2 cellular contexts compared by ENCODE assay signal in the genomic region with DNA sequence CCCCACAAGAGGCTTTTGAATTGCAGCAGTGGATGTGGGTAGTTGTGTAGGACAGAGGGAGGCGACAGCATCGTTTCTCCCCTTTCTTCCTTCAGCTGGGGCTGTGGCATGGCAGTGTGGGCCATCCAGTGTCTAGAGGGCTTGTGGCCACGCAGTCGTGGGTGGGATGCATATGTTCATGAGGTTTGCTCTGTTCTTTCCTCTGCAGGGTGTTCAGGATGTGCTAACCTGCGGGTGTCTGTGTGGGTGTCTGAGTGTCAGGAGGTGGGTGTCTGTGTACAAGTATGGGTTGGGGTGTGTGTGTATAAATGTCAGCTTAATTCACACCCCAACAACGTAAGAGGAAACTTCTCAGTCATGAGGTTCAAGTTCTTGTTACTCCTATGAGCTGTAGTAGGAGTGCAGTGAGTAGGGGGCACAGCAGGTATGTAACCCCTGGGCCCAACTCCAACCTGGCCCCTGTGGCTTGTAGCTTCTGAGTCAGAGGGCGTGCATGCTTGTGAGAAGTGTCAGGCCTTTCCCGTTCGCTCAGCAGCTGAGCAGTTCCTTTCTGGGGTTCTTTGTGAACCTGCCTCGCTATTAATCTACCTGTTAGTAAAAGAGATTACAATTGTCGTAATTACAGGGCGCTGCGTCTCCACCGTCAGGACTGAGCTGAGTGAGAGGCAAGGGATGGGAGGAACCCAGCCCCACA.
TF ChIP-seq lines count a peak whose summit lies in the region.

No MANE protein-coding gene starts in this region.

TF ChIP-seq in HEK293, 187 proteins besides CTCF, POLR2A, EP300 and RAD21:
- TF ChIP-seq ZNF707 (tag by site-specific recombination; IDR thresholded peaks at IDR 0.05) (peak; percentile 67; the same call in 1 of the 2 replicates), IKZF3 (tag by site-specific recombination; IDR thresholded peaks at IDR 0.05) (no peak), SP7 (tag by site-specific recombination; IDR thresholded peaks at IDR 0.05) (peak; percentile 92), ZFHX2 (tag by site-specific recombination; conservative IDR thresholded peaks at IDR 0.05) (peak; percentile 100), ZIC2 (tag by site-specific recombination; IDR thresholded peaks at IDR 0.05) (peak; percentile 83), EGR2 (tag by site-specific recombination; IDR thresholded peaks at IDR 0.05; ENCODE audit: low read depth) (peak; percentile 99)
- TF ChIP-seq, protein P1, sequence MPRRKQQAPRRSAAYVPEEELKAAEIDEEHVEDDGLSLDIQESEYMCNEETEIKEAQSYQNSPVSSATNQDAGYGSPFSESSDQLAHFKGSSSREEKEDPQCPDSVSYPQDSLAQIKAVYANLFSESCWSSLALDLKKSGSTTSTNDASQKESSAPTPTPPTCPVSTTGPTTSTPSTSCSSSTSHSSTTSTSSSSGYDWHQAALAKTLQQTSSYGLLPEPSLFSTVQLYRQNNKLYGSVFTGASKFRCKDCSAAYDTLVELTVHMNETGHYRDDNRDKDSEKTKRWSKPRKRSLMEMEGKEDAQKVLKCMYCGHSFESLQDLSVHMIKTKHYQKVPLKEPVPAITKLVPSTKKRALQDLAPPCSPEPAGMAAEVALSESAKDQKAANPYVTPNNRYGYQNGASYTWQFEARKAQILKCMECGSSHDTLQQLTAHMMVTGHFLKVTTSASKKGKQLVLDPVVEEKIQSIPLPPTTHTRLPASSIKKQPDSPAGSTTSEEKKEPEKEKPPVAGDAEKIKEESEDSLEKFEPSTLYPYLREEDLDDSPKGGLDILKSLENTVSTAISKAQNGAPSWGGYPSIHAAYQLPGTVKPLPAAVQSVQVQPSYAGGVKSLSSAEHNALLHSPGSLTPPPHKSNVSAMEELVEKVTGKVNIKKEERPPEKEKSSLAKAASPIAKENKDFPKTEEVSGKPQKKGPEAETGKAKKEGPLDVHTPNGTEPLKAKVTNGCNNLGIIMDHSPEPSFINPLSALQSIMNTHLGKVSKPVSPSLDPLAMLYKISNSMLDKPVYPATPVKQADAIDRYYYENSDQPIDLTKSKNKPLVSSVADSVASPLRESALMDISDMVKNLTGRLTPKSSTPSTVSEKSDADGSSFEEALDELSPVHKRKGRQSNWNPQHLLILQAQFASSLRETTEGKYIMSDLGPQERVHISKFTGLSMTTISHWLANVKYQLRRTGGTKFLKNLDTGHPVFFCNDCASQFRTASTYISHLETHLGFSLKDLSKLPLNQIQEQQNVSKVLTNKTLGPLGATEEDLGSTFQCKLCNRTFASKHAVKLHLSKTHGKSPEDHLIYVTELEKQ (tag by site-specific recombination; IDR thresholded peaks at IDR 0.05; ENCODE audit: borderline replicate concordance) = no peak

TF ChIP-seq in H1, 55 proteins besides CTCF, POLR2A, EP300 and RAD21:
- TF ChIP-seq RBBP5 (IDR thresholded peaks at IDR 0.05; ENCODE audit: borderline replicate concordance, low read depth, low read length) (no peak), BRCA1 (IDR thresholded peaks at IDR 0.05; ENCODE audit: low read depth, low read length) (no peak), TEAD4 (IDR thresholded peaks at IDR 0.05; ENCODE audit: low read depth, low read length) (no peak), PHF8 (conservative IDR thresholded peaks at IDR 0.05; ENCODE audit: low read depth, low read length) (no peak), CEBPB (IDR thresholded peaks at IDR 0.05; ENCODE audit: low read depth, low read length) (no peak), EGR1 (IDR thresholded peaks at IDR 0.05; ENCODE audit: borderline replicate concordance, low read depth, low read length) (no peak)
